Comparison of ENCODE assay signal across 17 cellular contexts in the genomic region with DNA sequence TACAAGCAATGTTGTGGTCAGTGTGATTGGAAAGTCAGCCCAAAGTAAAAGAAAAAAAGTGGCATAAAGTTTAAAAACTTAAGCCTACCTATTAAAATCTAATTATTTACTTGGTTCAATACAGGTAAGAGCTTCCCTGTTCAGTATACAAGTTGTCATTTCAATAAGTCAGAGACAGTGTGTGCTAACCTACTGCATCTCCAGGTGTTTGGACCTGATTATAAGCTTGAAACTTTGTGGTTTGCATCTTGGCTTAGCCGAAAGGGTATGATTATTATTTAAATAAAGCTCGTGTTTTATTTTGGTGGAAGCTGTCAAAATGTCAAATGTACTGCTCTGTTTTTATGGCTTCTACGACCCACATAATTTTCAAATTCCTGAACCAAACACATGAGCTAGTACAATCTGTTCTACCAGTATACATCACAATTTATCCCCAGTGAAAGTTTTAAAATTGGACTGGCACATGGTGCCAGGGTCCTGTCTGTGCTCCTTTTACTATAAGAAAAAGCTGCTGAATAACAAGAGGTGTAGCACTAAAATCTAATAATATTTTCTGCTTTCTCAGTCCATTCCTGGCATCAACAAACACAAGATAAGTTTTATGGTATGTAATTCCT.
"Had no signal": no experiment of that assay in that cellular context is flagged by ENCODE, and none has a peak within 500 bp of the region (broad histone marks: within the 10 kb centered on the region; RNA-seq: fewer than 3 reads in every experiment).

No MANE protein-coding gene starts in this region.

- H3K27me3 ChIP-seq: ascending aorta, cardiac muscle cell, esophagus squamous epithelium, gastrocnemius medialis, heart right ventricle, neural progenitor cell, tibial nerve, uterus had no signal

- H3K4me3 ChIP-seq: ascending aorta, cardiac muscle cell, esophagus squamous epithelium, gastrocnemius medialis, heart right ventricle, neural progenitor cell, tibial nerve, uterus had no signal

- H3K27ac ChIP-seq: ascending aorta, cardiac muscle cell, esophagus squamous epithelium, gastrocnemius medialis, heart right ventricle, neural progenitor cell, parathyroid adenoma, tibial nerve had no signal

- DNase-seq: activated CD4-positive, alpha-beta T cell treated with anti-CD3 and anti-CD28 coated beads, Interleukin-2, amount 50 U/mL, for 1 hour; activated CD8-positive, alpha-beta memory T cell treated with anti-CD3 and anti-CD28 coated beads for 24 hours; activated naive CD4-positive, alpha-beta T cell; activated naive CD8-positive, alpha-beta T cell treated with anti-CD3 and anti-CD28 coated beads, Interleukin-2, amount 10 ng/mL, durations not matched to agents 7 days and 5 days; esophagus squamous epithelium; gastrocnemius medialis; heart right ventricle; left colon; T-helper 2 cell; uterus had no signal

- H3K9me3 ChIP-seq: ascending aorta, esophagus squamous epithelium, gastrocnemius medialis, heart right ventricle, tibial nerve, uterus had no signal

- H3K9me3 Mint-ChIP-seq: stimulated activated memory B cell treated with anti-CD40 and anti-IgM and Interleukin-4, amounts not matched to agents 10 μg/mL and 1 μg/mL and 100 μg/mL, for 72 hours had no signal

- H3K4me1 Mint-ChIP-seq: activated naive CD8-positive, alpha-beta T cell treated with anti-CD3 and anti-CD28 coated beads, Interleukin-2, amount 10 ng/mL, durations not matched to agents 7 days and 5 days; neural progenitor cell; stimulated activated memory B cell treated with anti-CD40 and anti-IgM and Interleukin-4, amounts not matched to agents 10 μg/mL and 1 μg/mL and 100 μg/mL, for 72 hours had no signal

- H3K4me2 ChIP-seq: neural progenitor cell had no signal

- H3K79me2 ChIP-seq: parathyroid adenoma had no signal

- H3K27ac Mint-ChIP-seq: activated naive CD8-positive, alpha-beta T cell treated with anti-CD3 and anti-CD28 coated beads, Interleukin-2, amount 10 ng/mL, durations not matched to agents 7 days and 5 days; naive B cell; neural progenitor cell; stimulated activated memory B cell treated with anti-CD40 and anti-IgM and Interleukin-4, amounts not matched to agents 10 μg/mL and 1 μg/mL and 100 μg/mL, for 72 hours had no signal

- H3K36me3 Mint-ChIP-seq: activated naive CD8-positive, alpha-beta T cell treated with anti-CD3 and anti-CD28 coated beads, Interleukin-2, amount 10 ng/mL, durations not matched to agents 7 days and 5 days; neural progenitor cell; stimulated activated memory B cell treated with anti-CD40 and anti-IgM and Interleukin-4, amounts not matched to agents 10 μg/mL and 1 μg/mL and 100 μg/mL, for 72 hours had no signal

- H2AFZ ChIP-seq: neural progenitor cell, parathyroid adenoma had no signal

- H3K4me1 ChIP-seq: ascending aorta, esophagus squamous epithelium, gastrocnemius medialis, heart right ventricle, neural progenitor cell, parathyroid adenoma, uterus had no signal

- H3K36me3 ChIP-seq: ascending aorta, cardiac muscle cell, esophagus squamous epithelium, gastrocnemius medialis, heart right ventricle, neural progenitor cell, tibial nerve, uterus had no signal

- H3K4me3 Mint-ChIP-seq: activated naive CD8-positive, alpha-beta T cell treated with anti-CD3 and anti-CD28 coated beads, Interleukin-2, amount 10 ng/mL, durations not matched to agents 7 days and 5 days; naive B cell; neural progenitor cell; stimulated activated memory B cell treated with anti-CD40 and anti-IgM and Interleukin-4, amounts not matched to agents 10 μg/mL and 1 μg/mL and 100 μg/mL, for 72 hours had no signal

- ATAC-seq: gastrocnemius medialis; left colon; stimulated activated memory B cell treated with anti-CD40 and anti-IgM and Interleukin-4, amounts not matched to agents 10 μg/mL and 1 μg/mL and 100 μg/mL, for 72 hours had no signal

- H3K27me3 Mint-ChIP-seq: activated naive CD8-positive, alpha-beta T cell treated with anti-CD3 and anti-CD28 coated beads, Interleukin-2, amount 10 ng/mL, durations not matched to agents 7 days and 5 days; naive B cell; stimulated activated memory B cell treated with anti-CD40 and anti-IgM and Interleukin-4, amounts not matched to agents 10 μg/mL and 1 μg/mL and 100 μg/mL, for 72 hours had no signal

- H3K9ac ChIP-seq: neural progenitor cell, parathyroid adenoma had no signal
